In genomic region chr7:131459256-131459655, GRCh38 we compare ENCODE assay signal across 2 cellular contexts.
A peak's percentile ranks its signal among the peaks of the same experiment; 100 is the strongest.
TF ChIP-seq lines count a peak whose summit lies in the region.

No MANE protein-coding gene starts in this region.

TF ChIP-seq in GM23338, 12 proteins besides CTCF, POLR2A, EP300 and RAD21:
- TF ChIP-seq ZNF331 (CRISPR knock-in tag; IDR thresholded peaks at IDR 0.05; ENCODE audit: low read depth) (no peak), JUNB (IDR thresholded peaks at IDR 0.05; ENCODE audit: unreplicated experiment) (no peak), EZH2phosphoT487 (IDR thresholded peaks at IDR 0.05; ENCODE audit: unreplicated experiment) (no peak), ZNF114 (CRISPR knock-in tag; IDR thresholded peaks at IDR 0.05) (no peak), POLR2AphosphoS5 (IDR thresholded peaks at IDR 0.05; ENCODE audit: low read depth) (no peak), NANOG (IDR thresholded peaks at IDR 0.05; ENCODE audit: borderline replicate concordance) (no peak), CREB1 (CRISPR knock-in tag; IDR thresholded peaks at IDR 0.05; ENCODE audit: low read depth) (no peak), STAT1 (IDR thresholded peaks at IDR 0.05; ENCODE audit: unreplicated experiment) (no peak)
- TF ChIP-seq, protein P1, sequence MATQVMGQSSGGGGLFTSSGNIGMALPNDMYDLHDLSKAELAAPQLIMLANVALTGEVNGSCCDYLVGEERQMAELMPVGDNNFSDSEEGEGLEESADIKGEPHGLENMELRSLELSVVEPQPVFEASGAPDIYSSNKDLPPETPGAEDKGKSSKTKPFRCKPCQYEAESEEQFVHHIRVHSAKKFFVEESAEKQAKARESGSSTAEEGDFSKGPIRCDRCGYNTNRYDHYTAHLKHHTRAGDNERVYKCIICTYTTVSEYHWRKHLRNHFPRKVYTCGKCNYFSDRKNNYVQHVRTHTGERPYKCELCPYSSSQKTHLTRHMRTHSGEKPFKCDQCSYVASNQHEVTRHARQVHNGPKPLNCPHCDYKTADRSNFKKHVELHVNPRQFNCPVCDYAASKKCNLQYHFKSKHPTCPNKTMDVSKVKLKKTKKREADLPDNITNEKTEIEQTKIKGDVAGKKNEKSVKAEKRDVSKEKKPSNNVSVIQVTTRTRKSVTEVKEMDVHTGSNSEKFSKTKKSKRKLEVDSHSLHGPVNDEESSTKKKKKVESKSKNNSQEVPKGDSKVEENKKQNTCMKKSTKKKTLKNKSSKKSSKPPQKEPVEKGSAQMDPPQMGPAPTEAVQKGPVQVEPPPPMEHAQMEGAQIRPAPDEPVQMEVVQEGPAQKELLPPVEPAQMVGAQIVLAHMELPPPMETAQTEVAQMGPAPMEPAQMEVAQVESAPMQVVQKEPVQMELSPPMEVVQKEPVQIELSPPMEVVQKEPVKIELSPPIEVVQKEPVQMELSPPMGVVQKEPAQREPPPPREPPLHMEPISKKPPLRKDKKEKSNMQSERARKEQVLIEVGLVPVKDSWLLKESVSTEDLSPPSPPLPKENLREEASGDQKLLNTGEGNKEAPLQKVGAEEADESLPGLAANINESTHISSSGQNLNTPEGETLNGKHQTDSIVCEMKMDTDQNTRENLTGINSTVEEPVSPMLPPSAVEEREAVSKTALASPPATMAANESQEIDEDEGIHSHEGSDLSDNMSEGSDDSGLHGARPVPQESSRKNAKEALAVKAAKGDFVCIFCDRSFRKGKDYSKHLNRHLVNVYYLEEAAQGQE (IDR thresholded peaks at IDR 0.05; ENCODE audit: unreplicated experiment) = no peak
- TF ChIP-seq, protein P2, sequence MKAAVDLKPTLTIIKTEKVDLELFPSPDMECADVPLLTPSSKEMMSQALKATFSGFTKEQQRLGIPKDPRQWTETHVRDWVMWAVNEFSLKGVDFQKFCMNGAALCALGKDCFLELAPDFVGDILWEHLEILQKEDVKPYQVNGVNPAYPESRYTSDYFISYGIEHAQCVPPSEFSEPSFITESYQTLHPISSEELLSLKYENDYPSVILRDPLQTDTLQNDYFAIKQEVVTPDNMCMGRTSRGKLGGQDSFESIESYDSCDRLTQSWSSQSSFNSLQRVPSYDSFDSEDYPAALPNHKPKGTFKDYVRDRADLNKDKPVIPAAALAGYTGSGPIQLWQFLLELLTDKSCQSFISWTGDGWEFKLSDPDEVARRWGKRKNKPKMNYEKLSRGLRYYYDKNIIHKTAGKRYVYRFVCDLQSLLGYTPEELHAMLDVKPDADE (IDR thresholded peaks at IDR 0.05) = no peak

TF ChIP-seq in endothelial cell of umbilical vein, 7 proteins besides CTCF, POLR2A, EP300 and RAD21:
- TF ChIP-seq FOS (IDR thresholded peaks at IDR 0.05; ENCODE audit: borderline replicate concordance, insufficient read depth, low read length) (no peak), EZH2 (IDR thresholded peaks at IDR 0.05; ENCODE audit: borderline replicate concordance, low read depth, low read length, severe bottlenecking) (no peak), GATA2 (IDR thresholded peaks at IDR 0.05; ENCODE audit: insufficient read depth, insufficient read length, low read depth, low read length) (no peak), JUN (IDR thresholded peaks at IDR 0.05; ENCODE audit: borderline replicate concordance, insufficient read depth, insufficient read length, low read depth) (peak; percentile 5), MYC (IDR thresholded peaks at IDR 0.05; ENCODE audit: low read depth, low read length) (no peak), POLR2AphosphoS5 (IDR thresholded peaks at IDR 0.05; ENCODE audit: insufficient read depth, low read depth, low read length) (no peak)
- TF ChIP-seq, protein P3, sequence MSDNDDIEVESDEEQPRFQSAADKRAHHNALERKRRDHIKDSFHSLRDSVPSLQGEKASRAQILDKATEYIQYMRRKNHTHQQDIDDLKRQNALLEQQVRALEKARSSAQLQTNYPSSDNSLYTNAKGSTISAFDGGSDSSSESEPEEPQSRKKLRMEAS (IDR thresholded peaks at IDR 0.05; ENCODE audit: insufficient read depth, insufficient read length) = no peak
